In the genomic region with DNA sequence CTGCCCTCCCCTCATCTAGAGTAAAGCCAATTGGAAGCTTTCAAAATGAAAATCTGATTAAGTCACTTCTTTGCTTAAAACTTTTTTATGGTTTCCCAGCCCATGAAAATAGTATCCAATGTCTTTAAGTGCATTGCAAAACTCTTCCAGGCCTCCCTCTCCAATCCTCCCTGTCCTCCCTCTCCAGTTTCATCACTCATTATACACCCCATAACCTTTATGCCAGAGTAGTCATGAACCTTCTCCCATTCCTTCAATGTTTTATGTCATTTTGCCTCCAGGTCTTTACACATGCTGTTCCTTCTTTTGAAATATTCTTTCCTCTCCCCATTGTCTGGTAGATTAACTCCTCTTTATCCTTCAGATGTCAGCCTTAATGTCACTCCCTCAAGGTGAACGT, we compare ENCODE assay signal across 3 cellular contexts.
"Had no signal": no experiment of that assay in that cellular context is flagged by ENCODE, and none has a peak within 500 bp of the region (broad histone marks: within the 10 kb centered on the region; RNA-seq: fewer than 3 reads in every experiment).

No MANE protein-coding gene starts in this region.

- ATAC-seq: GM12878 had no signal

- DNase-seq: GDM1, GF-D8 had no signal

- H3K4me3 ChIP-seq: GM12878 had no signal
